21 cellular contexts compared by ENCODE assay signal in genomic region chr7:29891766-29892165, GRCh38.
DNase-seq lines count a peak whose midpoint lies in the region; ATAC-seq, FAIRE-seq and TF ChIP-seq lines count a peak whose summit lies in the region.
"Had no signal": no experiment of that assay in that cellular context is flagged by ENCODE, and none has a peak within 500 bp of the region (broad histone marks: within the 10 kb centered on the region; RNA-seq: fewer than 3 reads in every experiment).

No MANE protein-coding gene starts in this region.

- peak; percentile 52 for DNase-seq in OCI-M1 (lab: John Stamatoyannopoulos, UW)
- no peak for DNase-seq in bronchial epithelial cell (ENCODE audit: low read depth)
- no peak for DNase-seq in neural progenitor cell (ENCODE audit: low spot score)
- no peak for DNase-seq in stimulated activated effector memory CD8-positive, alpha-beta T cell treated with anti-CD3 and anti-CD28 coated beads, Interleukin-12 subunit alpha, Interleukin-12 subunit beta, amount 100 ng/mL, for 72 hours (ENCODE audit: low spot score in 2 of 2)
- no peak for DNase-seq in activated T-helper 1 cell treated with anti-CD3 and anti-CD28 coated beads, Interleukin-12 subunit alpha, Interleukin-12 subunit beta, Interleukin-2, Interleukin-4 antibody, amounts not matched to agents 30 ng/mL and 10 ng/mL and 1 ng/mL, durations not matched to agents 14 hours and 24 hours and 36 hours (ENCODE audit: low spot score)
- DNase-seq: Caco-2; CD8-positive, alpha-beta memory T cell; DMS153; DMS79; GDM1; GOT3; H7; HFFc6 had no signal

- no peaks in the 10 kb centered on the region for H3K4me1 ChIP-seq in neural progenitor cell
- H3K4me1 ChIP-seq: A549; BLaER1 treated with 17β-estradiol and CSF1 and Interleukin-3, amounts not matched to agents 10 nM and 100 nM; Caco-2 had no signal

- H3K36me3 Mint-ChIP-seq in neural progenitor cell, result peaks cover 3% of the 10 kb centered on the region
- H3K36me3 Mint-ChIP-seq in stimulated activated effector memory CD8-positive, alpha-beta T cell treated with anti-CD3 and anti-CD28 coated beads, Interleukin-12 subunit alpha, Interleukin-12 subunit beta, amount 100 ng/mL, for 72 hours, result no peaks in the 10 kb centered on the region
- H3K36me3 Mint-ChIP-seq in activated T-helper 1 cell treated with anti-CD3 and anti-CD28 coated beads, Interleukin-12 subunit alpha, Interleukin-12 subunit beta, Interleukin-2, Interleukin-4 antibody, amounts not matched to agents 30 ng/mL and 10 ng/mL and 1 ng/mL, durations not matched to agents 14 hours and 24 hours and 36 hours (ENCODE audit: low read depth), result no peaks in the 10 kb centered on the region
- H3K36me3 Mint-ChIP-seq: CD8-positive, alpha-beta memory T cell had no signal

- no peaks in the 10 kb centered on the region for H3K27me3 ChIP-seq in bronchial epithelial cell (ENCODE audit: control insufficient read depth, insufficient read depth, low read length)
- H3K27me3 ChIP-seq in neural progenitor cell, result no peaks in the 10 kb centered on the region
- H3K27me3 ChIP-seq: BLaER1 treated with 17β-estradiol and CSF1 and Interleukin-3, amounts not matched to agents 10 nM and 100 nM had no signal

- H3K9me3 ChIP-seq in neural progenitor cell (ENCODE audit: low read depth), result no peaks in the 10 kb centered on the region
- H3K9me3 ChIP-seq: A549, Caco-2 had no signal

- H3K36me3 ChIP-seq in bronchial epithelial cell (ENCODE audit: control insufficient read depth, insufficient read depth, low read length) (no peaks in the 10 kb centered on the region), neural progenitor cell (peaks cover 4% of the 10 kb centered on the region)
- H3K36me3 ChIP-seq: BLaER1 treated with 17β-estradiol and CSF1 and Interleukin-3, amounts not matched to agents 10 nM and 100 nM had no signal

- peaks cover 3% of the 10 kb centered on the region for H3K9me3 Mint-ChIP-seq in neural progenitor cell
- H3K9me3 Mint-ChIP-seq in stimulated activated effector memory CD8-positive, alpha-beta T cell treated with anti-CD3 and anti-CD28 coated beads, Interleukin-12 subunit alpha, Interleukin-12 subunit beta, amount 100 ng/mL, for 72 hours, result no peaks in the 10 kb centered on the region
- no peaks in the 10 kb centered on the region for H3K9me3 Mint-ChIP-seq in activated T-helper 1 cell treated with anti-CD3 and anti-CD28 coated beads, Interleukin-12 subunit alpha, Interleukin-12 subunit beta, Interleukin-2, Interleukin-4 antibody, amounts not matched to agents 30 ng/mL and 10 ng/mL and 1 ng/mL, durations not matched to agents 14 hours and 24 hours and 36 hours
- H3K9me3 Mint-ChIP-seq: HFFc6 had no signal

- H3F3A ChIP-seq in neural progenitor cell (ENCODE audit: low read depth), result no peaks in the 10 kb centered on the region

- intact Hi-C loops in activated T-helper 1 cell treated with anti-CD3 and anti-CD28 coated beads, Interleukin-12 subunit alpha, Interleukin-12 subunit beta, Interleukin-2, Interleukin-4 antibody, amounts not matched to agents 30 ng/mL and 10 ng/mL and 1 ng/mL, durations not matched to agents 14 hours and 24 hours and 36 hours (cut with micrococcal nuclease), result no loop called here

- peak overlapping the region; percentile 58 for H3K27ac Mint-ChIP-seq in neural progenitor cell
- no peak overlapping the region for H3K27ac Mint-ChIP-seq in stimulated activated effector memory CD8-positive, alpha-beta T cell treated with anti-CD3 and anti-CD28 coated beads, Interleukin-12 subunit alpha, Interleukin-12 subunit beta, amount 100 ng/mL, for 72 hours
- H3K27ac Mint-ChIP-seq in activated T-helper 1 cell treated with anti-CD3 and anti-CD28 coated beads, Interleukin-12 subunit alpha, Interleukin-12 subunit beta, Interleukin-2, Interleukin-4 antibody, amounts not matched to agents 30 ng/mL and 10 ng/mL and 1 ng/mL, durations not matched to agents 14 hours and 24 hours and 36 hours, result no peak overlapping the region
- H3K27ac Mint-ChIP-seq: B cell; CD8-positive, alpha-beta memory T cell; HFFc6 had no signal

- no peaks in the 10 kb centered on the region for H4K20me1 ChIP-seq in neural progenitor cell (ENCODE audit: low read depth)
- H4K20me1 ChIP-seq: BLaER1 treated with 17β-estradiol and CSF1 and Interleukin-3, amounts not matched to agents 10 nM and 100 nM had no signal

- no peak overlapping the region for H3K4me3 Mint-ChIP-seq in neural progenitor cell
- H3K4me3 Mint-ChIP-seq in stimulated activated effector memory CD8-positive, alpha-beta T cell treated with anti-CD3 and anti-CD28 coated beads, Interleukin-12 subunit alpha, Interleukin-12 subunit beta, amount 100 ng/mL, for 72 hours, result no peak overlapping the region
- H3K4me3 Mint-ChIP-seq in activated T-helper 1 cell treated with anti-CD3 and anti-CD28 coated beads, Interleukin-12 subunit alpha, Interleukin-12 subunit beta, Interleukin-2, Interleukin-4 antibody, amounts not matched to agents 30 ng/mL and 10 ng/mL and 1 ng/mL, durations not matched to agents 14 hours and 24 hours and 36 hours, result no peak overlapping the region
- H3K4me3 Mint-ChIP-seq: B cell, HFFc6 had no signal

- H3K4me3 ChIP-seq in bronchial epithelial cell (ENCODE audit: low read depth, low read length) (no peak overlapping the region), neural progenitor cell (no peak overlapping the region)
- H3K4me3 ChIP-seq: A549; BLaER1 treated with 17β-estradiol and CSF1 and Interleukin-3, amounts not matched to agents 10 nM and 100 nM had no signal

- no peak overlapping the region for H3K9ac ChIP-seq in neural progenitor cell
- H3K9ac ChIP-seq: BLaER1 treated with 17β-estradiol and CSF1 and Interleukin-3, amounts not matched to agents 10 nM and 100 nM had no signal

- no peak overlapping the region for H3K27ac ChIP-seq in neural progenitor cell
- H3K27ac ChIP-seq: A549; BLaER1 treated with 17β-estradiol and CSF1 and Interleukin-3, amounts not matched to agents 10 nM and 100 nM had no signal

- H3K27me3 Mint-ChIP-seq in neural progenitor cell (ENCODE audit: insufficient read depth, low read depth), result peaks cover 5% of the 10 kb centered on the region
- peaks cover 3% of the 10 kb centered on the region for H3K27me3 Mint-ChIP-seq in activated T-helper 1 cell treated with anti-CD3 and anti-CD28 coated beads, Interleukin-12 subunit alpha, Interleukin-12 subunit beta, Interleukin-2, Interleukin-4 antibody, amounts not matched to agents 30 ng/mL and 10 ng/mL and 1 ng/mL, durations not matched to agents 14 hours and 24 hours and 36 hours (ENCODE audit: insufficient read depth)

- no peaks in the 10 kb centered on the region for H3K4me1 Mint-ChIP-seq in neural progenitor cell
- H3K4me1 Mint-ChIP-seq in stimulated activated effector memory CD8-positive, alpha-beta T cell treated with anti-CD3 and anti-CD28 coated beads, Interleukin-12 subunit alpha, Interleukin-12 subunit beta, amount 100 ng/mL, for 72 hours, result no peaks in the 10 kb centered on the region
- no peaks in the 10 kb centered on the region for H3K4me1 Mint-ChIP-seq in activated T-helper 1 cell treated with anti-CD3 and anti-CD28 coated beads, Interleukin-12 subunit alpha, Interleukin-12 subunit beta, Interleukin-2, Interleukin-4 antibody, amounts not matched to agents 30 ng/mL and 10 ng/mL and 1 ng/mL, durations not matched to agents 14 hours and 24 hours and 36 hours (ENCODE audit: low read depth)
- H3K4me1 Mint-ChIP-seq: B cell; CD8-positive, alpha-beta memory T cell had no signal

- H3K79me2 ChIP-seq in neural progenitor cell (ENCODE audit: low read depth), result no peaks in the 10 kb centered on the region

- TF ChIP-seq CTCF in bronchial epithelial cell (IDR thresholded peaks at IDR 0.05; ENCODE audit: insufficient read depth, low read length, severe bottlenecking), result no peak
- no peak for TF ChIP-seq CTCF in neural progenitor cell (IDR thresholded peaks at IDR 0.05)

- no peak overlapping the region for H3K4me2 ChIP-seq in neural progenitor cell
- H3K4me2 ChIP-seq: A549; BLaER1 treated with 17β-estradiol and CSF1 and Interleukin-3, amounts not matched to agents 10 nM and 100 nM had no signal

- no peak overlapping the region for H2AFZ ChIP-seq in neural progenitor cell (replicated peaks)

- FAIRE-seq in bronchial epithelial cell (lab: Jason Lieb, UNC), result peak; percentile 72
- FAIRE-seq: A549, GM12892, GM18507 had no signal

- ATAC-seq in stimulated activated effector memory CD8-positive, alpha-beta T cell treated with anti-CD3 and anti-CD28 coated beads, Interleukin-12 subunit alpha, Interleukin-12 subunit beta, amount 100 ng/mL, for 72 hours, result peak; percentile 17
- ATAC-seq in HG03159 (IDR thresholded peaks at IDR 0.05; ENCODE audit: unreplicated experiment) (no peak), HG02870 (IDR thresholded peaks at IDR 0.05; ENCODE audit: unreplicated experiment) (no peak)
- ATAC-seq: HCT116 had no signal
